Comparison of ENCODE assay signal across 9 cellular contexts in the genomic region with DNA sequence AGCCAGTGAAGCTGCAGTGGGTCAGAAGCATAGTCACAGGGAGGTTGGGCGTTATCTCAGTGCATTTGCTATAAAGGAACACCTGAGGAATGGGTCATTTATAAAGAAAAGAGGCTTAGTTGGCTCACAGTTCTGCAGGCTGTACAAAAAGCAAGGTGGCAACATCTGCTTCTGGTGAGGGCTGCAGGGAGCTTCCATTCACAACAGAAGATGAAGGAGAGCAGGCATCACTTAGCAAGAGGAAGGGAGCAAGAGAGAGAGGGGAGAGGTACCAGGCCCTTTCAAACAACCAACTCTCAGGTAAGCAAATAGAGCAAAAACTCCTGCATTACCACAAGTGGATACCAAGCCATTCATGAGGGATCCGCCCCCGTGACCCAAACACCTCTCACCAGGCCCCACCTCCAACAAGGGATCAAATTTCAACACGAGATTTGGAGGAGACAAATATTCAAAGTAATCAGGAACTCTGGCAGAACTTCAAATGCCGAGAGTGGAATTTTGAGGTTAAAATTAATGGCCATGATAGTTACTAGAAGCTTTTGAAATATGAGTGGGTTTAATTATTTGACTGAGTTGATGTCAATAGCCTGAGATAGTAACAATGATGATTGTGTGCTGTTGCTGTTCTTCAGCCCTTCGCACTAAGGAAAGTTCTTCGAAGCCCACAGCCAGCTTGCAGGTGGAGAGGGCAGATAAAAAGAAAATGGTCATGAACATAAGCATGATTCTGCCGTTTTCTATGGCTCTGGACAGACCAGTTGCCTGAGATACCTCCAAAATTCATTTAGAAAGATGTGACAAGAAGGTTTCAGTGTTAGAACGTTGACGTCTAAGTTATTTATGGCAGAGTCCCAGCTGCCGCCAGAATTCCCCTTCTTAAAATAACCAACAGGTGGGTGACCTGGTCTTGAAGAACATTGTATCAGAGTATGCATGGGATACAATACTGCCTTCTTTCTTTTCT. TPM values are rescaled to one million over a fixed set of nuclear protein-coding genes. Genes with fewer than 3 reads are reported as not detected.
DNase-seq lines count a peak whose midpoint lies in the region; ATAC-seq, FAIRE-seq and TF ChIP-seq lines count a peak whose summit lies in the region.
"Had no signal": no experiment of that assay in that cellular context is flagged by ENCODE, and none has a peak within 500 bp of the region (broad histone marks: within the 10 kb centered on the region; RNA-seq: fewer than 3 reads in every experiment).

No MANE protein-coding gene starts in this region.

- TF ChIP-seq POLR2A in GM12891 (IDR thresholded peaks at IDR 0.05; ENCODE audit: low read depth, low read length) (peak; percentile 45; the same call in 1 of the 2 replicates), GM12878 (IDR thresholded peaks at IDR 0.05; ENCODE audit: low read depth, low read length) (peak; percentile 41; the same call in 1 of the 2 replicates), erythroblast (IDR thresholded peaks at IDR 0.05; ENCODE audit: low read length) (no peak)

- no peaks in the 10 kb centered on the region for H4K20me1 ChIP-seq in GM12878 (ENCODE audit: control insufficient read depth, insufficient read depth)
- H4K20me1 ChIP-seq in hepatocyte (ENCODE audit: insufficient read depth, poor library complexity, severe bottlenecking), result no peaks in the 10 kb centered on the region

- peak overlapping the region; percentile 46; the same call in 1 of the 2 replicates for H2AFZ ChIP-seq in GM12878 (ENCODE audit: control insufficient read depth, low read depth, low read length)
- no peak overlapping the region for H2AFZ ChIP-seq in hepatocyte

- peak; percentile 97 to 100 for TF ChIP-seq EP300 in GM12878 (IDR thresholded peaks at IDR 0.05; ENCODE audit: borderline replicate concordance in 1 of 2, control insufficient read depth in 1 of 2, low read depth in 2 of 2, low read length in 2 of 2)

- H3K27ac Mint-ChIP-seq in T-cell, result no peak overlapping the region

- ATAC-seq in GM19467 (IDR thresholded peaks at IDR 0.05; ENCODE audit: unreplicated experiment) (peak; percentile 66), HG03060 (IDR thresholded peaks at IDR 0.05; ENCODE audit: low read depth, unreplicated experiment) (peak; percentile 56), GM12878 (peak; percentile 84), T-cell (replicated peaks in 1 of 4) (no peak)

- SMC1A ChIA-PET in GM12878 (lab: Charles Lee; ENCODE audit: uncharacterized antibody, unreplicated experiment), result interaction anchor here (0.6 to 5.4 kb wide), 26 partner anchors 8 to 456 kb away, joined by 3 to 44 read pairs (median 6); a partner anchor contains a TSS

- FAIRE-seq in GM12891 (lab: Jason Lieb, UNC) (peak; percentile 71), GM12878 (lab: Jason Lieb, UNC) (peak; percentile 84)

- no peaks in the 10 kb centered on the region for H3K27me3 Mint-ChIP-seq in T-cell

- H3K9me3 ChIP-seq in GM12878 (replicated peaks; ENCODE audit: control insufficient read depth, insufficient read depth, low read length) (peaks cover 29% of the 10 kb centered on the region), hepatocyte (ENCODE audit: low read depth) (no peaks in the 10 kb centered on the region)

- TF ChIP-seq RAD21 in GM12878 (IDR thresholded peaks at IDR 0.05; ENCODE audit: insufficient read depth, low read depth, low read length), result peak; percentile 42; the same call in 1 of the 2 replicates

- no peaks in the 10 kb centered on the region for H3K4me1 Mint-ChIP-seq in T-cell

- no peaks in the 10 kb centered on the region for H3K27me3 ChIP-seq in GM12878 (replicated peaks in 1 of 2; ENCODE audit: control insufficient read depth in 2 of 2, insufficient read depth in 2 of 2, low read length in 1 of 2)
- H3K27me3 ChIP-seq in hepatocyte, result no peaks in the 10 kb centered on the region
- H3K27me3 ChIP-seq: Peyer's patch had no signal

- DNase-seq in GM12891 (ENCODE audit: insufficient read length, low spot score) (no peak), GM12878 (ENCODE audit: low read depth, low spot score) (peak; percentile 84), erythroblast (lab: John Stamatoyannopoulos, UW) (no peak), T-cell (no peak), hepatocyte (ENCODE audit: low spot score) (no peak)
- no peak for DNase-seq in activated CD8-positive, alpha-beta memory T cell treated with anti-CD3 and anti-CD28 coated beads for 24 hours
- DNase-seq: Peyer's patch had no signal

- H3K9ac ChIP-seq in GM12878 (ENCODE audit: control insufficient read depth, insufficient read depth, low read length), result peak overlapping the region; percentile 69

- in situ Hi-C loops in GM12878 (cut with MboI), result loop anchor here (5.0 kb wide), 3 partner anchors 122 to 773 kb away; no protein-coding TSS in a partner anchor

- RAD21 ChIA-PET in GM12878 (lab: Charles Lee; ENCODE audit: unreplicated experiment), result interaction anchor here (0.6 to 5.8 kb wide), 19 partner anchors 8 to 455 kb away, joined by 3 to 47 read pairs (median 4); no protein-coding TSS in a partner anchor

- H3K4me1 ChIP-seq in GM12878 (ENCODE audit: control insufficient read depth, insufficient read depth, low read length), result peaks cover 45% of the 10 kb centered on the region
- no peaks in the 10 kb centered on the region for H3K4me1 ChIP-seq in hepatocyte (ENCODE audit: insufficient read depth)

- intact Hi-C loops in GM12878 (cut with micrococcal nuclease; ENCODE audit: unreplicated experiment), result loop anchor here (1.0 to 5.0 kb wide), 7 partner anchors 43 to 283 kb away; no protein-coding TSS in a partner anchor

- H3K36me3 ChIP-seq in GM12878 (ENCODE audit: control insufficient read depth in 2 of 2, insufficient read depth in 2 of 2, low read length in 1 of 2), result no peaks in the 10 kb centered on the region
- H3K36me3 ChIP-seq in hepatocyte (replicated peaks; ENCODE audit: insufficient read depth, low read depth), result no peaks in the 10 kb centered on the region
- H3K36me3 ChIP-seq: Peyer's patch had no signal

- TF ChIP-seq CTCF in GM12878 (IDR thresholded peaks at IDR 0.05 in 2 of 3, conservative IDR thresholded peaks at IDR 0.05 in 1 of 3; ENCODE audit: control insufficient read depth in 2 of 3, extremely low read depth in 1 of 3, insufficient read depth in 1 of 3, low read depth in 3 of 3, low read length in 3 of 3) (no peak), hepatocyte (IDR thresholded peaks at IDR 0.05; ENCODE audit: poor library complexity) (no peak)

- BruUV-seq in GM12878 (replicated peaks; lab: Mats Ljungman, UMichigan), result TSS peak; percentile 81

- H3K4me3 ChIP-seq in GM12878, result peak overlapping the region; percentile 0; the same call in 1 of the 2 replicates
- H3K4me3 ChIP-seq in hepatocyte, result no peak overlapping the region
- H3K4me3 ChIP-seq: Peyer's patch had no signal

- peak overlapping the region; percentile 95 for H3K27ac ChIP-seq in GM12878 (ENCODE audit: control insufficient read depth, insufficient read depth)
- no peak overlapping the region for H3K27ac ChIP-seq in hepatocyte

- WGBS in GM12878 (ENCODE audit: insufficient coverage, insufficient replicate concordance, low lambda C conversion rate, missing lambda C conversion rate), result 11% methylated on average over 11 of the region's 11 CpGs
- 68% methylated on average over 11 of the region's 11 CpGs for whole genome bisulfite sequencing in hepatocyte (ENCODE audit: low lambda C conversion rate, missing lambda C conversion rate)

- no peaks in the 10 kb centered on the region for H3K36me3 Mint-ChIP-seq in T-cell

- CTCF ChIA-PET in GM12878 (lab: Yijun Ruan, JAX) (interaction anchor here (0.6 to 2.7 kb wide), 9 partner anchors 8 to 134 kb away, joined by 3 to 8 read pairs (median 5); no protein-coding TSS in a partner anchor), T-cell (lab: Charles Lee) (no interaction called here)

- H3K79me2 ChIP-seq in GM12878 (ENCODE audit: control insufficient read depth, insufficient read depth, low read length) (no peaks in the 10 kb centered on the region), hepatocyte (no peaks in the 10 kb centered on the region)

- no peak overlapping the region for H3K4me3 Mint-ChIP-seq in T-cell

- H3K9me2 ChIP-seq in hepatocyte (replicated peaks; ENCODE audit: insufficient read depth), result no peaks in the 10 kb centered on the region

- H3K4me2 ChIP-seq in GM12878 (ENCODE audit: control insufficient read depth, insufficient read depth), result peak overlapping the region; percentile 81
- H3K4me2 ChIP-seq in hepatocyte, result no peak overlapping the region

- POLR2A ChIA-PET in GM12878 (lab: Charles Lee), result interaction anchor here (0.6 to 2.1 kb wide), 11 partner anchors 9 to 229 kb away, joined by 3 to 13 read pairs (median 5); no protein-coding TSS in a partner anchor
- POLR2A ChIA-PET in T-cell (lab: Charles Lee), result no interaction called here

- peaks cover 0 to 6% (median 0%) of the 10 kb centered on the region in 3 donors for H3K9me3 Mint-ChIP-seq in T-cell

TF ChIP-seq in GM12891, 5 proteins besides CTCF, POLR2A, EP300 and RAD21 (continues in another document):
- TF ChIP-seq POLR2AphosphoS5 (IDR thresholded peaks at IDR 0.05; ENCODE audit: low read depth, low read length), result no peak; the same call in 1 of the 2 replicates
- no peak for TF ChIP-seq SPI1 (IDR thresholded peaks at IDR 0.05; ENCODE audit: low read depth, low read length)
- no peak for TF ChIP-seq PAX5 (IDR thresholded peaks at IDR 0.05; ENCODE audit: insufficient read depth, low read length, severe bottlenecking)

TF ChIP-seq in GM12878, 131 proteins besides CTCF, POLR2A, EP300 and RAD21 (continues in another document):
- TF ChIP-seq SMC3 (IDR thresholded peaks at IDR 0.05; ENCODE audit: borderline replicate concordance, low read length), result no peak; the same call in 1 of the 2 replicates
- no peak for TF ChIP-seq NR2C2 (IDR thresholded peaks at IDR 0.05; ENCODE audit: borderline replicate concordance, control insufficient read depth, insufficient read length, low read depth)

RNA-seq across cellular contexts. Expression of a gene that starts 55.3 kb away (rescaled TPM):
- 5.0 TPM for polyA plus RNA-seq in GM12891 (2012; ENCODE audit: low read depth, missing spikeins)
- total RNA-seq in GM12878 (2013; cell fraction: nucleolus; rRNA removed), result 1.6 and 2.0 TPM in 2 replicates
- total RNA-seq in GM12878 (2014; rRNA removed) (1.4 and 2.2 TPM in 2 replicates), GM12878 (2014; rRNA removed; fragmentation: Illumina TruSeq; extraction: Trizol) (2.1 and 2.5 TPM in 2 replicates), GM12878 (2021) (1.7 and 2.5 TPM in 2 replicates), T-cell (10 to 100 TPM; 23.9 to 74.7 (median 59.1) TPM), hepatocyte (9.8 and 10.0 TPM in 2 replicates)
- polyA plus RNA-seq in GM12878 (2011; ENCODE audit: low read depth), result 1.7 TPM
- polyA plus RNA-seq in GM12878 (2011; rRNA removed) (0.10 and 0.14 TPM in 2 replicates), GM12878 (2014; fragmentation: Illumina TruSeq; extraction: Trizol) (1.7 and 2.1 TPM in 2 replicates), GM12878 (2014; fragmentation: Nextera tagmentation; extraction: Ambion mirVana) (1 to 10 TPM; 2.5 to 2.6 TPM), GM12878 (2014; rRNA removed) (1.3 and 2.2 TPM in 2 replicates), GM12878 (2016; fragmentation: Nextera tagmentation; extraction: Ambion mirVana) (under 1 TPM; 0.72 to 0.84 TPM), hepatocyte (3.6 and 4.1 TPM in 2 replicates)
- polyA plus RNA-seq in GM12878 (2011; cell fraction: cytosol; rRNA removed), result not detected in 2 replicates
- 0.47 and 0.52 TPM in 2 replicates for polyA plus RNA-seq in GM12878 (2011; cell fraction: nucleus; rRNA removed)
- polyA plus RNA-seq in GM12878 (2012), result 2.5 and 3.2 TPM in 2 replicates
- 0.10 TPM in 1 of 2 replicates, not detected in the other for polyA minus RNA-seq in GM12878 (2011; rRNA and poly(A)+ RNA removed)
- polyA minus RNA-seq in GM12878 (2011; cell fraction: cytosol; rRNA and poly(A)+ RNA removed), result not detected in 2 replicates
- polyA minus RNA-seq in GM12878 (2011; cell fraction: nucleus; rRNA and poly(A)+ RNA removed), result 0.12 and 0.29 TPM in 2 replicates

Comparison
In these comparisons a context has a peak if more than half of its experiments do, and no peak if none do; other contexts are left out.
1. ATAC-seq: peak in GM19467 (single experiment), HG03060 (single experiment) and GM12878 (single experiment); none in T-cell (0 of 4).